8 cellular contexts compared by ENCODE assay signal in the genomic region with DNA sequence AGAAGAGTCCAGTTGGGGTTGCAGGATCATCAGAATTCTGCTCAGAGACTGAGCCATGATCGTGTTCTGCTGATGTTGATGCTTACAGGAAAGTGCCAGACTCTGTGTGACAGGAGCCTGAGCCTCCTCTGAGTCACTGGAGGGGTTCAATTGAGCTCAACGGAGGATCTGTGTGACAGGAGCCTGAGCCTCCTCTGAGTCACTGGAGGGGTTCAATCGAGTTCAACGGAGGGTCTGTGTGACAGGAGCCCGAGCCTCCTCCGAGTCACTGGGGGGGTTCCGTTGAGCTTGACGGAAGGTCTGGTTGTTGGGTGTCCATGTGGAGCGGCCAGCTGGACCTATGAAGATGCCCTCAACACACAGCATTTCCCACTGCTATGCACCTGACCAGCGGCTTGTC. TPM values are rescaled to one million over a fixed set of nuclear protein-coding genes. Genes with fewer than 3 reads are reported as not detected.
"Had no signal": no experiment of that assay in that cellular context is flagged by ENCODE, and none has a peak within 500 bp of the region (broad histone marks: within the 10 kb centered on the region; RNA-seq: fewer than 3 reads in every experiment).

No MANE protein-coding gene starts in this region.

RNA-seq across cellular contexts. Expression of a gene that starts 6.5 kb away (rescaled TPM):
- total RNA-seq: M059J, PC-3, Peyer's patch, Right ventricle myocardium inferior, RPMI7951, SJCRH30, SK-MEL-5, T-cell had no signal

RNA-seq across cellular contexts. Expression of a gene that starts 27.2 kb away (rescaled TPM):
- total RNA-seq: M059J, PC-3, Right ventricle myocardium inferior, RPMI7951, SJCRH30, SK-MEL-5, T-cell had no signal
